Comparison of ENCODE assay signal across 12 cellular contexts in genomic region chrX:91435465-91435864, GRCh38. TPM values are rescaled to one million over a fixed set of nuclear protein-coding genes. Genes with fewer than 3 reads are reported as not detected.
A peak's percentile ranks its signal among the peaks of the same experiment; 100 is the strongest.
DNase-seq lines count a peak whose midpoint lies in the region; ATAC-seq, FAIRE-seq and TF ChIP-seq lines count a peak whose summit lies in the region.
"Had no signal": no experiment of that assay in that cellular context is flagged by ENCODE, and none has a peak within 500 bp of the region (broad histone marks: within the 10 kb centered on the region; RNA-seq: fewer than 3 reads in every experiment).

No MANE protein-coding gene starts in this region.

- peak overlapping the region; percentile 9 to 28 for H3K27ac ChIP-seq in liver (ENCODE audit: low read depth in 1 of 2, low read length in 2 of 2)
- H3K27ac ChIP-seq in HepG2 (ENCODE audit: extremely low read length, insufficient read depth, low read length) = no peak overlapping the region
- peak overlapping the region; percentile 57 for H3K27ac ChIP-seq in osteoblast (ENCODE audit: low read depth, low read length)
- no peak overlapping the region for H3K27ac ChIP-seq in CD8-positive, alpha-beta T cell (ENCODE audit: low read depth, low read length)

- 56% methylated on average over 14 of the region's 14 CpGs for WGBS in liver
- WGBS in HepG2 (ENCODE audit: low lambda C conversion rate) = 79% methylated on average over 9 of the region's 14 CpGs

- TF ChIP-seq CTCF in liver (IDR thresholded peaks at IDR 0.05; ENCODE audit: low read depth, low read length, missing input control) = no peak
- no peak for TF ChIP-seq CTCF in HepG2 (CRISPR knock-in tag; IDR thresholded peaks at IDR 0.05)
- no peak for TF ChIP-seq CTCF in osteoblast (IDR thresholded peaks at IDR 0.05; ENCODE audit: extremely low read depth, low read depth, low read length)
- no peak for TF ChIP-seq CTCF in CD8-positive, alpha-beta T cell (IDR thresholded peaks at IDR 0.05)

- in situ Hi-C loops in HepG2 (cut with HindIII; ENCODE audit: extremely low pct_ligation_motif_present, low pct_unique_long_range_greater_than_20kb) = no loop called here

- intact Hi-C loops in HepG2 (cut with micrococcal nuclease; ENCODE audit: unreplicated experiment) = no loop called here
- intact Hi-C loops in posterior vena cava (cut with DNase I) = no loop called here
- intact Hi-C loops in CD8-positive, alpha-beta T cell (cut with DNase I, micrococcal nuclease) = no loop called here

- H2AFZ ChIP-seq in HepG2 (ENCODE audit: low read length) (no peak overlapping the region), osteoblast (ENCODE audit: low read length) (peak overlapping the region; percentile 94)

- H4K20me1 ChIP-seq in HepG2 (ENCODE audit: insufficient read depth, low read length) = no peaks in the 10 kb centered on the region
- no peaks in the 10 kb centered on the region for H4K20me1 ChIP-seq in osteoblast (ENCODE audit: insufficient read depth, low read length)

- no peaks in the 10 kb centered on the region for H3K4me1 Mint-ChIP-seq in CD8-positive, alpha-beta T cell (ENCODE audit: low read depth)
- H3K4me1 Mint-ChIP-seq in activated naive CD4-positive, alpha-beta T cell treated with anti-CD3 and anti-CD28 coated beads, Interleukin-2, amount 10 ng/mL, durations not matched to agents 7 days and 5 days = no peaks in the 10 kb centered on the region
- H3K4me1 Mint-ChIP-seq: activated CD4-positive, alpha-beta memory T cell treated with anti-CD3 and anti-CD28 coated beads, Interleukin-2, amount 10 ng/mL, durations not matched to agents 7 days and 5 days had no signal

- TF ChIP-seq POLR2A in HepG2 (IDR thresholded peaks at IDR 0.05; ENCODE audit: insufficient read depth in 1 of 2, low read depth in 2 of 2, low read length in 2 of 2) = no peak

- no peak for FAIRE-seq in HepG2 (lab: Jason Lieb, UNC)
- FAIRE-seq: RCC 7860 had no signal

- no peaks in the 10 kb centered on the region for H3K9me3 Mint-ChIP-seq in CD8-positive, alpha-beta T cell
- no peaks in the 10 kb centered on the region for H3K9me3 Mint-ChIP-seq in activated naive CD4-positive, alpha-beta T cell treated with anti-CD3 and anti-CD28 coated beads, Interleukin-2, amount 10 ng/mL, durations not matched to agents 7 days and 5 days
- H3K9me3 Mint-ChIP-seq: activated CD4-positive, alpha-beta memory T cell treated with anti-CD3 and anti-CD28 coated beads, Interleukin-2, amount 10 ng/mL, durations not matched to agents 7 days and 5 days had no signal

- POLR2A ChIA-PET in HepG2 (lab: Yijun Ruan, JAX) = no interaction called here
- POLR2A ChIA-PET in CD8-positive, alpha-beta T cell (lab: Charles Lee) = no interaction called here

- TF ChIP-seq EP300 in HepG2 (IDR thresholded peaks at IDR 0.05; ENCODE audit: low read depth in 2 of 2, low read length in 2 of 2) (no peak), HepG2 (CRISPR knock-in tag; IDR thresholded peaks at IDR 0.05; ENCODE audit: borderline replicate concordance) (no peak)

- H3K4me1 ChIP-seq in liver (ENCODE audit: control insufficient read depth in 4 of 4, insufficient read depth in 4 of 4, low read length in 3 of 4) = no peaks in the 10 kb centered on the region
- H3K4me1 ChIP-seq in HepG2 (ENCODE audit: insufficient read depth, low read length) = no peaks in the 10 kb centered on the region
- no peaks in the 10 kb centered on the region for H3K4me1 ChIP-seq in osteoblast (ENCODE audit: insufficient read depth, low read length)
- no peaks in the 10 kb centered on the region for H3K4me1 ChIP-seq in CD8-positive, alpha-beta T cell (ENCODE audit: insufficient read depth, low read length)

- TF ChIP-seq RAD21 in liver (IDR thresholded peaks at IDR 0.05) (no peak), HepG2 (CRISPR knock-in tag; IDR thresholded peaks at IDR 0.05) (no peak)

- ATAC-seq in HepG2 = no peak
- ATAC-seq in CD8-positive, alpha-beta T cell = no peak

- no peaks in the 10 kb centered on the region for H3K27me3 Mint-ChIP-seq in CD8-positive, alpha-beta T cell (ENCODE audit: low read depth)
- peaks cover 8% of the 10 kb centered on the region for H3K27me3 Mint-ChIP-seq in activated naive CD4-positive, alpha-beta T cell treated with anti-CD3 and anti-CD28 coated beads, Interleukin-2, amount 10 ng/mL, durations not matched to agents 7 days and 5 days
- H3K27me3 Mint-ChIP-seq: activated CD4-positive, alpha-beta memory T cell treated with anti-CD3 and anti-CD28 coated beads, Interleukin-2, amount 10 ng/mL, durations not matched to agents 7 days and 5 days had no signal

- CTCF ChIA-PET in HepG2 (lab: Yijun Ruan, JAX; ENCODE audit: low intra/inter-chr PET ratio, low total read pairs) = no interaction called here
- CTCF ChIA-PET in CD8-positive, alpha-beta T cell (lab: Charles Lee) = no interaction called here
- CTCF ChIA-PET in activated naive CD4-positive, alpha-beta T cell treated with anti-CD3 and anti-CD28 coated beads, Interleukin-2, amount 10 ng/mL, durations not matched to agents 7 days and 5 days (lab: Charles Lee) = no interaction called here

- H3K27me3 ChIP-seq in liver (ENCODE audit: control insufficient read depth in 4 of 4, insufficient read depth in 4 of 4, low read length in 3 of 4) (peaks cover 0 to 6% (median 0%) of the 10 kb centered on the region in 4 donors), HepG2 (ENCODE audit: control insufficient read depth in 1 of 2, insufficient read depth in 2 of 2, low read length in 2 of 2) (no peaks in the 10 kb centered on the region), osteoblast (ENCODE audit: insufficient read depth, low read length) (no peaks in the 10 kb centered on the region)
- no peaks in the 10 kb centered on the region for H3K27me3 ChIP-seq in CD8-positive, alpha-beta T cell (ENCODE audit: insufficient read depth, low read length)

- DNase-seq in HepG2 (ENCODE audit: low spot score) (no peak), foreskin melanocyte (peak; percentile 3), osteoblast (ENCODE audit: insufficient read length, low spot score, missing footprints) (no peak), posterior vena cava (ENCODE audit: low spot score) (no peak)
- no peak for DNase-seq in activated CD4-positive, alpha-beta T cell treated with anti-CD3 and anti-CD28 coated beads, Interleukin-2, amount 50 U/mL, for 1 hour
- no peak for DNase-seq in CD8-positive, alpha-beta T cell
- DNase-seq in activated naive CD4-positive, alpha-beta T cell treated with anti-CD3 and anti-CD28 coated beads, Interleukin-2, amount 10 ng/mL, durations not matched to agents 7 days and 5 days = no peak
- DNase-seq: ACHN; activated CD4-positive, alpha-beta memory T cell treated with anti-CD3 and anti-CD28 coated beads, Interleukin-2, amount 10 ng/mL, durations not matched to agents 7 days and 5 days; cerebellar nuclear complex had no signal

- no peak overlapping the region for H3K4me3 Mint-ChIP-seq in CD8-positive, alpha-beta T cell
- no peak overlapping the region for H3K4me3 Mint-ChIP-seq in activated naive CD4-positive, alpha-beta T cell treated with anti-CD3 and anti-CD28 coated beads, Interleukin-2, amount 10 ng/mL, durations not matched to agents 7 days and 5 days
- H3K4me3 Mint-ChIP-seq: activated CD4-positive, alpha-beta memory T cell treated with anti-CD3 and anti-CD28 coated beads, Interleukin-2, amount 10 ng/mL, durations not matched to agents 7 days and 5 days had no signal

- H3K36me3 ChIP-seq in liver (ENCODE audit: control insufficient read depth in 4 of 4, insufficient read depth in 3 of 4, low read depth in 1 of 4, low read length in 3 of 4) = no peaks in the 10 kb centered on the region
- H3K36me3 ChIP-seq in HepG2 (replicated peaks in 1 of 2; ENCODE audit: control insufficient read depth in 1 of 2, insufficient read depth in 2 of 2, low read length in 2 of 2) = no peaks in the 10 kb centered on the region
- no peaks in the 10 kb centered on the region for H3K36me3 ChIP-seq in osteoblast (ENCODE audit: insufficient read depth, low read length)
- no peaks in the 10 kb centered on the region for H3K36me3 ChIP-seq in CD8-positive, alpha-beta T cell (ENCODE audit: insufficient read depth, low read length)

- H3K9me3 ChIP-seq in liver (ENCODE audit: control insufficient read depth in 4 of 4, low read length in 3 of 4) (no peaks in the 10 kb centered on the region), HepG2 (ENCODE audit: low read length) (no peaks in the 10 kb centered on the region), osteoblast (ENCODE audit: low read depth, low read length) (no peaks in the 10 kb centered on the region)
- H3K9me3 ChIP-seq in CD8-positive, alpha-beta T cell (ENCODE audit: low read length) = no peaks in the 10 kb centered on the region

- H3K27ac Mint-ChIP-seq in CD8-positive, alpha-beta T cell = no peak overlapping the region
- no peak overlapping the region for H3K27ac Mint-ChIP-seq in activated naive CD4-positive, alpha-beta T cell treated with anti-CD3 and anti-CD28 coated beads, Interleukin-2, amount 10 ng/mL, durations not matched to agents 7 days and 5 days
- H3K27ac Mint-ChIP-seq: activated CD4-positive, alpha-beta memory T cell treated with anti-CD3 and anti-CD28 coated beads, Interleukin-2, amount 10 ng/mL, durations not matched to agents 7 days and 5 days had no signal

- H3K4me3 ChIP-seq in liver (ENCODE audit: low read depth in 1 of 3, low read length in 3 of 3) = no peak overlapping the region
- H3K4me3 ChIP-seq in HepG2 (replicated peaks in 1 of 3; ENCODE audit: insufficient read depth in 1 of 3, low read depth in 2 of 3, low read length in 3 of 3) = no peak overlapping the region
- peak overlapping the region; percentile 71 for H3K4me3 ChIP-seq in osteoblast (ENCODE audit: insufficient read depth, low read length)
- H3K4me3 ChIP-seq in CD8-positive, alpha-beta T cell (ENCODE audit: low read depth, low read length) = no peak overlapping the region

- H3K9ac ChIP-seq in liver (ENCODE audit: low read depth in 1 of 2, low read length in 2 of 2) (no peak overlapping the region), HepG2 (ENCODE audit: insufficient read depth, low read depth, low read length) (no peak overlapping the region)

- no peak overlapping the region for H3K4me2 ChIP-seq in HepG2 (ENCODE audit: low read depth, low read length)
- peak overlapping the region; percentile 37 for H3K4me2 ChIP-seq in osteoblast (ENCODE audit: insufficient read depth, low read length)

- H3K79me2 ChIP-seq in HepG2 (ENCODE audit: insufficient read depth, low read length) (no peaks in the 10 kb centered on the region), osteoblast (ENCODE audit: insufficient read depth, low read length) (no peaks in the 10 kb centered on the region)

- no TSS peak for BruUV-seq in HepG2 (replicated peaks; lab: Mats Ljungman, UMichigan)

- no peaks in the 10 kb centered on the region for H3K36me3 Mint-ChIP-seq in CD8-positive, alpha-beta T cell
- no peaks in the 10 kb centered on the region for H3K36me3 Mint-ChIP-seq in activated naive CD4-positive, alpha-beta T cell treated with anti-CD3 and anti-CD28 coated beads, Interleukin-2, amount 10 ng/mL, durations not matched to agents 7 days and 5 days

RNA-seq across cellular contexts. Expression of gene PABPC5, which starts 0.8 kb away (rescaled TPM):
- total RNA-seq in liver (under 1 TPM; 0.14 to 0.17 TPM), HepG2 (2016; rRNA removed; fragmentation: Illumina TruSeq; extraction: Trizol) (not detected in 2 replicates), osteoblast (3.2 and 3.6 TPM in 2 replicates), posterior vena cava (1 to 10 TPM; 2.9 to 3.5 TPM)
- polyA plus RNA-seq in liver (under 1 TPM; 0.13 to 0.18 TPM), HepG2 (2011; rRNA removed) (not detected in 2 replicates)
- total RNA-seq in HepG2 (2016; cell fraction: cytosol; rRNA removed; fragmentation: Illumina TruSeq; extraction: Trizol; ENCODE audit: low read depth) = not detected in 2 replicates
- not detected in 2 replicates for total RNA-seq in HepG2 (2016; cell fraction: insoluble cytoplasmic fraction; rRNA removed; fragmentation: Illumina TruSeq; extraction: Trizol)
- not detected in 2 replicates for total RNA-seq in HepG2 (2016; cell fraction: membrane; rRNA removed; fragmentation: Illumina TruSeq; extraction: Trizol)
- total RNA-seq in HepG2 (2016; cell fraction: nucleus; rRNA removed; fragmentation: Illumina TruSeq; extraction: Trizol) = not detected in 2 replicates
- not detected in 2 replicates for polyA plus RNA-seq in HepG2 (2011; cell fraction: cytosol; rRNA removed)
- polyA plus RNA-seq in HepG2 (2011; cell fraction: nucleus; rRNA removed) = not detected in 2 replicates
- polyA plus RNA-seq in HepG2 (2012) = not detected in 2 replicates
- polyA plus RNA-seq in HepG2 (2016; cell fraction: cytosol; fragmentation: Illumina TruSeq; extraction: Trizol; ENCODE audit: low read depth) = not detected in 2 replicates
- not detected in 2 replicates for polyA plus RNA-seq in HepG2 (2016; cell fraction: insoluble cytoplasmic fraction; fragmentation: Illumina TruSeq; extraction: Trizol; ENCODE audit: low read depth)
- polyA plus RNA-seq in HepG2 (2016; cell fraction: membrane; fragmentation: Illumina TruSeq; extraction: Trizol; ENCODE audit: low read depth) = not detected in 2 replicates
- polyA plus RNA-seq in HepG2 (2016; cell fraction: nucleus; fragmentation: Illumina TruSeq; extraction: Trizol; ENCODE audit: insufficient read depth, low read depth) = not detected in 2 replicates
- polyA minus RNA-seq in HepG2 (2011; rRNA and poly(A)+ RNA removed; ENCODE audit: low replicate concordance) = not detected in 2 replicates
- not detected in 2 replicates for polyA minus RNA-seq in HepG2 (2011; cell fraction: cytosol; rRNA and poly(A)+ RNA removed)
- polyA minus RNA-seq in HepG2 (2011; cell fraction: nucleus; rRNA and poly(A)+ RNA removed) = not detected in 2 replicates
- not detected for total RNA-seq in CD8-positive, alpha-beta T cell
- total RNA-seq: activated CD4-positive, alpha-beta memory T cell treated with anti-CD3 and anti-CD28 coated beads, Interleukin-2, amount 10 ng/mL, durations not matched to agents 7 days and 5 days had no signal

Comparison
In these comparisons a context has a peak if more than half of its experiments do, and no peak if none do; other contexts are left out.
1. H3K27ac ChIP-seq: peak in liver (2 of 2) and osteoblast (single experiment); none in HepG2 (single experiment) and CD8-positive, alpha-beta T cell (single experiment).